Comparison of ENCODE assay signal across 19 cellular contexts in the genomic region with DNA sequence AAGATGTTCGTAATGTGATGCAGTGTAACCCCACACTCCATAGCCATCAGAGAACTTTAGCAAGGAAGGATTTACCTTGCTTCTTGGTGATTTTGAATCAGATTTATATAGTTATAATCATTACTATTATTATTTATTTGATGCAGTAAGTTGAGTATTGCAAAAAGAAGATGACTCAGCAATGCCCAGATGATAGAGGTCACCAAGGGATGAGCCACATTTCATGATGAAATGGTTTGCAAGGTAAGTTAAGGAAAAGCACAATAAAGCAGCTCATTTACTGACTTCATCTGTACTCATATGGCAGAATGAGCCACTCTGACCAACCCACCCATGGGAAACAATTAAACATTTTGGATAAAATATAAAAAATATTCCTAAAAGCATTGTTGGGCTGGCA. TPM values are rescaled to one million over a fixed set of nuclear protein-coding genes. Genes with fewer than 3 reads are reported as not detected.
DNase-seq lines count a peak whose midpoint lies in the region; ATAC-seq, FAIRE-seq and TF ChIP-seq lines count a peak whose summit lies in the region.
"Had no signal": no experiment of that assay in that cellular context is flagged by ENCODE, and none has a peak within 500 bp of the region (broad histone marks: within the 10 kb centered on the region; RNA-seq: fewer than 3 reads in every experiment).

No MANE protein-coding gene starts in this region.

- TF ChIP-seq POLR2A in HepG2 (IDR thresholded peaks at IDR 0.05; ENCODE audit: insufficient read depth in 1 of 2, low read depth in 2 of 2, low read length in 2 of 2) (no peak), right lobe of liver (IDR thresholded peaks at IDR 0.05) (no peak)

- no peak overlapping the region for H2AFZ ChIP-seq in HepG2 (ENCODE audit: low read length)

- CTCF ChIA-PET in HepG2 (lab: Yijun Ruan, JAX; ENCODE audit: low intra/inter-chr PET ratio, low total read pairs) = no interaction called here

- H3K79me2 ChIP-seq in HepG2 (ENCODE audit: insufficient read depth, low read length) = no peaks in the 10 kb centered on the region

- intact Hi-C loops in HepG2 (cut with micrococcal nuclease; ENCODE audit: unreplicated experiment) (no loop called here), right lobe of liver (cut with DNase I) (no loop called here), kidney (cut with DNase I) (no loop called here)

- no peak overlapping the region for H3K9ac ChIP-seq in HepG2 (ENCODE audit: insufficient read depth, low read depth, low read length)
- H3K9ac ChIP-seq in kidney (ENCODE audit: low read length in 2 of 2) = no peak overlapping the region

- no peak for DNase-seq in HepG2 (ENCODE audit: low spot score)
- DNase-seq in right lobe of liver = no peak
- peak; percentile 33 for DNase-seq in epithelial cell of esophagus (ENCODE audit: low read depth)
- DNase-seq in fibroblast of the conjunctiva (ENCODE audit: low read depth) = peak; percentile 37
- no peak for DNase-seq in kidney
- DNase-seq in effector memory CD4-positive, alpha-beta T cell = no peak
- DNase-seq: 8988T; Calu3; CD4-positive, alpha-beta memory T cell; KG1; NCI-H1436; NCI-H2029 treated with DMSO at 0.1 percent for 48 hours; NCI-H510A treated with DMSO at 0.1 percent for 48 hours; NCI-H82 had no signal

- WGBS in HepG2 (ENCODE audit: low lambda C conversion rate) = 86% methylated on average over 1 of the region's 1 CpG
- WGBS in right lobe of liver (ENCODE audit: insufficient coverage, low coverage, low lambda C conversion rate, missing lambda C conversion rate) = 89% methylated on average over 1 of the region's 1 CpG

- no peak for TF ChIP-seq RAD21 in HepG2 (CRISPR knock-in tag; IDR thresholded peaks at IDR 0.05)

- FAIRE-seq in HepG2 (lab: Jason Lieb, UNC) = no peak
- FAIRE-seq in kidney (lab: Jason Lieb, UNC) = no peak
- FAIRE-seq: GM19239 had no signal

- no peak overlapping the region for H3K27ac ChIP-seq in HepG2 (ENCODE audit: extremely low read length, insufficient read depth, low read length)
- no peak overlapping the region for H3K27ac ChIP-seq in right lobe of liver
- H3K27ac ChIP-seq in kidney (ENCODE audit: low read depth in 2 of 2, low read length in 2 of 2) = no peak overlapping the region
- H3K27ac ChIP-seq in effector memory CD4-positive, alpha-beta T cell (ENCODE audit: insufficient read depth, low read length, poor library complexity, severe bottlenecking) = no peak overlapping the region
- H3K27ac ChIP-seq: SK-N-MC had no signal

- no peaks in the 10 kb centered on the region for H4K20me1 ChIP-seq in HepG2 (ENCODE audit: insufficient read depth, low read length)

- ATAC-seq in HepG2 (no peak), right lobe of liver (no peak), HG02973 (IDR thresholded peaks at IDR 0.05; ENCODE audit: unreplicated experiment) (no peak), HG03196 (IDR thresholded peaks at IDR 0.05; ENCODE audit: unreplicated experiment) (no peak)

- BruUV-seq in HepG2 (replicated peaks; lab: Mats Ljungman, UMichigan) = no TSS peak

- 0 out of 5 replicates have a peak, but pooled peaks cover 0 to 1% of the 10 kb centered on the region in 2 experiments for H3K27me3 ChIP-seq in HepG2 (ENCODE audit: control insufficient read depth in 1 of 2, insufficient read depth in 2 of 2, low read length in 2 of 2)
- no peaks in the 10 kb centered on the region for H3K27me3 ChIP-seq in right lobe of liver
- H3K27me3 ChIP-seq in effector memory CD4-positive, alpha-beta T cell (replicated peaks; ENCODE audit: control insufficient read depth, insufficient read depth, low read length, poor library complexity, severe bottlenecking) = no peaks in the 10 kb centered on the region

- H3K36me3 ChIP-seq in HepG2 (replicated peaks in 1 of 2; ENCODE audit: control insufficient read depth in 1 of 2, insufficient read depth in 2 of 2, low read length in 2 of 2) = no peaks in the 10 kb centered on the region
- no peaks in the 10 kb centered on the region for H3K36me3 ChIP-seq in right lobe of liver
- no peaks in the 10 kb centered on the region for H3K36me3 ChIP-seq in kidney (ENCODE audit: control insufficient read depth in 1 of 2, insufficient read depth in 2 of 2, low read length in 2 of 2)
- no peaks in the 10 kb centered on the region for H3K36me3 ChIP-seq in effector memory CD4-positive, alpha-beta T cell (ENCODE audit: control insufficient read depth, insufficient read depth, low read length)
- H3K36me3 ChIP-seq: HAP-1 had no signal

- no peaks in the 10 kb centered on the region for H3K9me3 ChIP-seq in HepG2 (ENCODE audit: low read length)
- H3K9me3 ChIP-seq in right lobe of liver = no peaks in the 10 kb centered on the region
- no peaks in the 10 kb centered on the region for H3K9me3 ChIP-seq in kidney (ENCODE audit: control insufficient read depth in 1 of 2, low read length in 2 of 2)
- H3K9me3 ChIP-seq in effector memory CD4-positive, alpha-beta T cell (ENCODE audit: control insufficient read depth, low read length) = no peaks in the 10 kb centered on the region
- H3K9me3 ChIP-seq: HAP-1 had no signal

- TF ChIP-seq EP300 in HepG2 (IDR thresholded peaks at IDR 0.05; ENCODE audit: low read depth in 2 of 2, low read length in 2 of 2) = no peak
- no peak for TF ChIP-seq EP300 in HepG2 (CRISPR knock-in tag; IDR thresholded peaks at IDR 0.05; ENCODE audit: borderline replicate concordance)

- POLR2A ChIA-PET in HepG2 (lab: Yijun Ruan, JAX) = no interaction called here

- in situ Hi-C loops in HepG2 (cut with HindIII; ENCODE audit: extremely low pct_ligation_motif_present, low pct_unique_long_range_greater_than_20kb) = no loop called here

- H3K4me1 ChIP-seq in HepG2 (ENCODE audit: insufficient read depth, low read length) (no peaks in the 10 kb centered on the region), right lobe of liver (peaks cover 0 to 10% (median 0%) of the 10 kb centered on the region in 4 donors), kidney (ENCODE audit: control insufficient read depth in 1 of 2, insufficient read depth in 1 of 2, low read depth in 1 of 2, low read length in 2 of 2) (no peaks in the 10 kb centered on the region)
- H3K4me1 ChIP-seq in effector memory CD4-positive, alpha-beta T cell (ENCODE audit: control insufficient read depth, insufficient read depth, low read length, poor library complexity, severe bottlenecking) = no peaks in the 10 kb centered on the region
- H3K4me1 ChIP-seq: HAP-1 had no signal

- no peak overlapping the region for H3K4me3 ChIP-seq in HepG2 (replicated peaks in 1 of 3; ENCODE audit: insufficient read depth in 1 of 3, low read depth in 2 of 3, low read length in 3 of 3)
- no peak overlapping the region for H3K4me3 ChIP-seq in right lobe of liver
- no peak overlapping the region for H3K4me3 ChIP-seq in epithelial cell of esophagus (ENCODE audit: low read length)
- no peak overlapping the region for H3K4me3 ChIP-seq in kidney (ENCODE audit: low read length in 2 of 2)
- no peak overlapping the region for H3K4me3 ChIP-seq in effector memory CD4-positive, alpha-beta T cell (ENCODE audit: insufficient read depth, low read depth, low read length, poor library complexity, severe bottlenecking)
- H3K4me3 ChIP-seq: HAP-1, SK-N-MC had no signal

- no peak overlapping the region for H3K4me2 ChIP-seq in HepG2 (ENCODE audit: low read depth, low read length)

- TF ChIP-seq CTCF in HepG2 (CRISPR knock-in tag; IDR thresholded peaks at IDR 0.05) (no peak), right lobe of liver (IDR thresholded peaks at IDR 0.05) (no peak), epithelial cell of esophagus (IDR thresholded peaks at IDR 0.05; ENCODE audit: insufficient read depth, low read depth, low read length, missing control alignments) (no peak), kidney (IDR thresholded peaks at IDR 0.05; ENCODE audit: borderline replicate concordance, extremely low read depth, insufficient read depth) (no peak)

TF ChIP-seq in HepG2, 621 proteins besides CTCF, POLR2A, EP300 and RAD21:
- peak; percentile 58 to 74; a peak in 3 of 4 replicates for TF ChIP-seq MAFK (conservative IDR thresholded peaks at IDR 0.05 in 1 of 2, IDR thresholded peaks at IDR 0.05 in 1 of 2; ENCODE audit: low read length in 2 of 2)
- TF ChIP-seq IKZF1 (IDR thresholded peaks at IDR 0.05) = no peak
- peak; percentile 41; the same call in 1 of the 2 replicates for TF ChIP-seq MAFF (IDR thresholded peaks at IDR 0.05; ENCODE audit: low read depth, low read length)

RNA-seq across cellular contexts. Expression of a gene that starts 59.0 kb away (rescaled TPM):
- total RNA-seq in HepG2 (2016; rRNA removed; fragmentation: Illumina TruSeq; extraction: Trizol) (9.8 and 16.9 TPM in 2 replicates), right lobe of liver (10 to 100 TPM in 5 of 6 experiments, 1 to 10 TPM in 1; 8.5 to 13.8 (median 12.1) TPM), kidney (35.2 TPM)
- 0.88 and 1.1 TPM in 2 replicates for total RNA-seq in HepG2 (2016; cell fraction: cytosol; rRNA removed; fragmentation: Illumina TruSeq; extraction: Trizol; ENCODE audit: low read depth)
- 9.0 and 15.0 TPM in 2 replicates for total RNA-seq in HepG2 (2016; cell fraction: insoluble cytoplasmic fraction; rRNA removed; fragmentation: Illumina TruSeq; extraction: Trizol)
- total RNA-seq in HepG2 (2016; cell fraction: membrane; rRNA removed; fragmentation: Illumina TruSeq; extraction: Trizol) = 5.0 and 5.8 TPM in 2 replicates
- 14.4 and 17.1 TPM in 2 replicates for total RNA-seq in HepG2 (2016; cell fraction: nucleus; rRNA removed; fragmentation: Illumina TruSeq; extraction: Trizol)
- polyA plus RNA-seq in HepG2 (2011; rRNA removed) (6.4 and 7.2 TPM in 2 replicates), kidney (ENCODE audit: insufficient read depth, low read depth, low replicate concordance) (4.9 TPM)
- 2.1 and 3.8 TPM in 2 replicates for polyA plus RNA-seq in HepG2 (2011; cell fraction: cytosol; rRNA removed)
- polyA plus RNA-seq in HepG2 (2011; cell fraction: nucleus; rRNA removed) = 4.8 and 7.1 TPM in 2 replicates
- 8.5 and 9.6 TPM in 2 replicates for polyA plus RNA-seq in HepG2 (2012)
- 0.32 and 0.34 TPM in 2 replicates for polyA plus RNA-seq in HepG2 (2016; cell fraction: cytosol; fragmentation: Illumina TruSeq; extraction: Trizol; ENCODE audit: low read depth)
- 7.8 and 7.9 TPM in 2 replicates for polyA plus RNA-seq in HepG2 (2016; cell fraction: insoluble cytoplasmic fraction; fragmentation: Illumina TruSeq; extraction: Trizol; ENCODE audit: low read depth)
- polyA plus RNA-seq in HepG2 (2016; cell fraction: membrane; fragmentation: Illumina TruSeq; extraction: Trizol; ENCODE audit: low read depth) = 1.0 and 1.2 TPM in 2 replicates
- 11.9 and 13.3 TPM in 2 replicates for polyA plus RNA-seq in HepG2 (2016; cell fraction: nucleus; fragmentation: Illumina TruSeq; extraction: Trizol; ENCODE audit: insufficient read depth, low read depth)
- 6.2 and 11.4 TPM in 2 replicates for polyA minus RNA-seq in HepG2 (2011; rRNA and poly(A)+ RNA removed; ENCODE audit: low replicate concordance)
- polyA minus RNA-seq in HepG2 (2011; cell fraction: cytosol; rRNA and poly(A)+ RNA removed) = 10.1 and 13.1 TPM in 2 replicates
- 25.1 and 32.9 TPM in 2 replicates for polyA minus RNA-seq in HepG2 (2011; cell fraction: nucleus; rRNA and poly(A)+ RNA removed)

Comparison
In these comparisons a context has a peak if more than half of its experiments do, and no peak if none do; other contexts are left out.
1. DNase-seq: peak in epithelial cell of esophagus (single experiment) and fibroblast of the conjunctiva (single experiment); none in HepG2 (single experiment), right lobe of liver (0 of 3), kidney (single experiment) and effector memory CD4-positive, alpha-beta T cell (0 of 3).